Comparison of ENCODE assay signal across 19 cellular contexts in genomic region chr7:47962262-47962661, GRCh38. TPM values are rescaled to one million over a fixed set of nuclear protein-coding genes. Genes with fewer than 3 reads are reported as not detected.
DNase-seq lines count a peak whose midpoint lies in the region; ATAC-seq, FAIRE-seq and TF ChIP-seq lines count a peak whose summit lies in the region.
"Had no signal": no experiment of that assay in that cellular context is flagged by ENCODE, and none has a peak within 500 bp of the region (broad histone marks: within the 10 kb centered on the region; RNA-seq: fewer than 3 reads in every experiment).

No MANE protein-coding gene starts in this region.

- DNase-seq in A172 (ENCODE audit: low spot score) (peak; percentile 27), left lung (no peak), small intestine (peak; percentile 87), HAP-1 (ENCODE audit: low spot score in 2 of 2) (no peak)
- DNase-seq: BE2C; CD4-positive, alpha-beta memory T cell; DMS153; DND-41; GDM1 had no signal

- TF ChIP-seq CTCF in left lung (IDR thresholded peaks at IDR 0.05): no peak

- in situ Hi-C loops in HAP-1 (cut with MboI; ENCODE audit: low sequenced_read_pairs): no loop called here

- no peak for TF ChIP-seq RAD21 in Ishikawa (IDR thresholded peaks at IDR 0.05; ENCODE audit: low read depth)

- H3K9me3 ChIP-seq in left lung: no peaks in the 10 kb centered on the region
- H3K9me3 ChIP-seq in small intestine (ENCODE audit: control insufficient read depth, low read depth): no peaks in the 10 kb centered on the region
- no peaks in the 10 kb centered on the region for H3K9me3 ChIP-seq in HAP-1
- H3K9me3 ChIP-seq: A549, BE2C had no signal

- H3K4me1 ChIP-seq in left lung (no peaks in the 10 kb centered on the region), small intestine (ENCODE audit: control insufficient read depth in 2 of 2, insufficient read depth in 1 of 2, low read depth in 1 of 2, low read length in 1 of 2) (peaks cover 0 to 2% of the 10 kb centered on the region in 2 donors), HAP-1 (no peaks in the 10 kb centered on the region)
- H3K4me1 ChIP-seq: A549, BE2C had no signal

- no peak for FAIRE-seq in small intestine (lab: Jason Lieb, UNC)
- FAIRE-seq: A549, D721Med, GM12892, GM19239 had no signal

- H3K27ac ChIP-seq in left lung (no peak overlapping the region), small intestine (ENCODE audit: low read depth in 1 of 2, low read length in 1 of 2) (no peak overlapping the region)
- H3K27ac ChIP-seq: A549, C4-2B, HL-60 had no signal

- WGBS in small intestine, 3 donors: 20 to 66% (median 35%) methylated on average over 3 of the region's 3 CpGs

- H3K4me3 ChIP-seq in left lung (no peak overlapping the region), small intestine (ENCODE audit: low read depth in 1 of 2, low read length in 2 of 2) (no peak overlapping the region), HAP-1 (no peak overlapping the region)
- H3K4me3 ChIP-seq: A549 had no signal

- peaks cover 3 to 67% of the 10 kb centered on the region in 2 donors for H3K36me3 ChIP-seq in left lung
- H3K36me3 ChIP-seq in small intestine (ENCODE audit: control insufficient read depth in 2 of 2, insufficient read depth in 2 of 2, low read length in 2 of 2): peaks cover 13 to 26% of the 10 kb centered on the region in 2 donors
- H3K36me3 ChIP-seq in HAP-1 (replicated peaks): peaks cover 58% of the 10 kb centered on the region

- no peaks in the 10 kb centered on the region for H3K27me3 ChIP-seq in left lung
- H3K27me3 ChIP-seq in small intestine (ENCODE audit: control insufficient read depth in 2 of 2, insufficient read depth in 2 of 2, low read length in 2 of 2): no peaks in the 10 kb centered on the region
- no peaks in the 10 kb centered on the region for H3K27me3 ChIP-seq in HAP-1 (ENCODE audit: low read depth)
- H3K27me3 ChIP-seq: BE2C had no signal

- ATAC-seq in left lung (peak; percentile 32), GM21717 (IDR thresholded peaks at IDR 0.05; ENCODE audit: unreplicated experiment) (no peak), GM18502 (IDR thresholded peaks at IDR 0.05; ENCODE audit: poor library complexity, unreplicated experiment) (no peak)
- ATAC-seq: A549, HCT116 had no signal

- intact Hi-C loops in left lung (cut with DNase I): no loop called here

- no peak for TF ChIP-seq EP300 in Ishikawa (IDR thresholded peaks at IDR 0.05; ENCODE audit: borderline replicate concordance)

TF ChIP-seq in Ishikawa, 13 proteins besides CTCF, POLR2A, EP300 and RAD21:
- TF ChIP-seq NFIC (IDR thresholded peaks at IDR 0.05) (peak; percentile 8; the same call in 1 of the 2 replicates), USF1 (IDR thresholded peaks at IDR 0.05) (no peak)

RNA-seq across cellular contexts. Expression of gene PKD1L1, which starts 14.0 kb away (rescaled TPM):
- total RNA-seq in A172 (2014; rRNA removed; shearing (Covaris generic)): 0.69 TPM in 1 of 2 replicates, not detected in the other
- total RNA-seq in left lung: under 1 TPM; 0.52 to 0.67 TPM
- under 1 TPM in 1 of 3 donors, not detected in 2; 0.42 TPM for polyA plus RNA-seq in small intestine
- polyA plus RNA-seq: CD4-positive, alpha-beta memory T cell had no signal

RNA-seq across cellular contexts. Expression of gene HUS1, which starts 17.2 kb away (rescaled TPM):
- total RNA-seq in A172 (2014; rRNA removed; shearing (Covaris generic)): 50.0 and 67.9 TPM in 2 replicates
- total RNA-seq in left lung: 10 to 100 TPM; 36.7 to 38.7 TPM
- 10 to 100 TPM in 2 of 3 donors, 1 to 10 TPM in 1; 9.5 to 12.0 (median 11.9) TPM for polyA plus RNA-seq in small intestine

Comparison
In these comparisons a context has a peak if more than half of its experiments do, and no peak if none do; other contexts are left out.
1. DNase-seq: peak in A172 (single experiment) and small intestine (single experiment); none in left lung (0 of 2) and HAP-1 (0 of 2).